Comparison of ENCODE assay signal across 8 cellular contexts in genomic region chr21:31132574-31133242, GRCh38.
DNase-seq lines count a peak whose midpoint lies in the region; ATAC-seq and TF ChIP-seq lines count a peak whose summit lies in the region.

No MANE protein-coding gene starts in this region.

- TF ChIP-seq CTCF in choroid plexus epithelial cell (conservative IDR thresholded peaks at IDR 0.05; ENCODE audit: low read depth, low read length) (no peak), BE2C (IDR thresholded peaks at IDR 0.05; ENCODE audit: low read depth, low read length) (no peak)

- ATAC-seq in GM18505 (IDR thresholded peaks at IDR 0.05; ENCODE audit: unreplicated experiment) (peak; percentile 82), HG02852 (IDR thresholded peaks at IDR 0.05; ENCODE audit: unreplicated experiment) (peak; percentile 70)

- peaks cover 41% of the 10 kb centered on the region for H3K36me3 ChIP-seq in BE2C

- DNase-seq in T-helper 2 cell (peak in 4 of 5 experiments; percentile 46 to 98 (median 70)), choroid plexus epithelial cell (ENCODE audit: low read depth) (peak; percentile 76), NCI-H524 treated with DMSO at 0.1 percent for 48 hours (lab: John Stamatoyannopoulos, UW) (no peak), BE2C (no peak), GOT3 (lab: John Stamatoyannopoulos, UW) (no peak)
- DNase-seq in stimulated activated CD8-positive, alpha-beta memory T cell treated with anti-CD3 and anti-CD28 coated beads, Interleukin-7, amount 100 ng/mL, for 4 hours (ENCODE audit: low read depth in 2 of 2), result peak; percentile 19 to 55

- no peak overlapping the region for H3K4me3 ChIP-seq in choroid plexus epithelial cell (ENCODE audit: low read depth, low read length)
- H3K4me3 ChIP-seq in BE2C (ENCODE audit: low read depth, low read length), result no peak overlapping the region

- TF ChIP-seq POLR2A in GM18505 (IDR thresholded peaks at IDR 0.05; ENCODE audit: borderline replicate concordance, extremely low read depth, insufficient read depth, insufficient read length), result no peak

- no peaks in the 10 kb centered on the region for H3K9me3 ChIP-seq in BE2C

- H3K27me3 ChIP-seq in BE2C, result no peaks in the 10 kb centered on the region

- H3K4me1 ChIP-seq in BE2C, result peaks cover 20% of the 10 kb centered on the region

Comparison
In these comparisons a context has a peak if more than half of its experiments do, and no peak if none do; other contexts are left out.
1. DNase-seq: peak in T-helper 2 cell (4 of 5), choroid plexus epithelial cell (single experiment) and stimulated activated CD8-positive, alpha-beta memory T cell treated with anti-CD3 and anti-CD28 coated beads, Interleukin-7, amount 100 ng/mL, for 4 hours (2 of 2); none in NCI-H524 treated with DMSO at 0.1 percent for 48 hours (single experiment), BE2C (single experiment) and GOT3 (single experiment).